In genomic region chr6:169099411-169100202, GRCh38 we compare ENCODE assay signal across 16 cellular contexts.
DNase-seq lines count a peak whose midpoint lies in the region; ATAC-seq and TF ChIP-seq lines count a peak whose summit lies in the region.
"Had no signal": no experiment of that assay in that cellular context is flagged by ENCODE, and none has a peak within 500 bp of the region (broad histone marks: within the 10 kb centered on the region; RNA-seq: fewer than 3 reads in every experiment).

No MANE protein-coding gene starts in this region.

- no peak overlapping the region for H2BK15ac ChIP-seq in H9 (ENCODE audit: low read depth, low read length)

- BruUV-seq in PC-3 (replicated peaks; lab: Mats Ljungman, UMichigan) = no TSS peak

- no peaks in the 10 kb centered on the region for H3K27me3 ChIP-seq in H9 (ENCODE audit: insufficient read depth, low read length)
- no peaks in the 10 kb centered on the region for H3K27me3 ChIP-seq in PC-3 (ENCODE audit: low read length)
- no peaks in the 10 kb centered on the region for H3K27me3 ChIP-seq in esophagus muscularis mucosa
- no peaks in the 10 kb centered on the region for H3K27me3 ChIP-seq in osteoblast (ENCODE audit: insufficient read depth, low read length)

- no CpG with 5 or more reads among the region's 5 CpGs for WGBS in H9 (ENCODE audit: extremely low coverage, insufficient read length, low lambda C conversion rate)
- WGBS in esophagus muscularis mucosa = 90% methylated on average over 5 of the region's 5 CpGs

- POLR2A ChIA-PET in PC-3 (lab: Charles Lee; ENCODE audit: unreplicated experiment) = no interaction called here

- no peaks in the 10 kb centered on the region for H3K79me1 ChIP-seq in H9 (ENCODE audit: insufficient read depth, low read depth, low read length, poor library complexity, severe bottlenecking)

- peaks cover 38 to 45% of the 10 kb centered on the region in 2 experiments for H3K4me1 Mint-ChIP-seq in H9
- H3K4me1 Mint-ChIP-seq: activated B cell treated with CpG ODN at 0.5 μM for 24 hours; activated naive CD8-positive, alpha-beta T cell treated with anti-CD3 and anti-CD28 coated beads, Interleukin-2, amount 50 U/mL, for 24 hours had no signal

- CTCF ChIA-PET in PC-3 (lab: Charles Lee) = no interaction called here

- H3K27ac ChIP-seq in H9 (ENCODE audit: insufficient read length, low read depth, low read length) = no peak overlapping the region
- H3K27ac ChIP-seq in PC-3 (ENCODE audit: low read length) = no peak overlapping the region
- H3K27ac ChIP-seq in esophagus muscularis mucosa (replicated peaks in 1 of 4) = no peak overlapping the region
- peak overlapping the region; percentile 98 for H3K27ac ChIP-seq in osteoblast (ENCODE audit: low read depth, low read length)

- H3K4me1 ChIP-seq in H9 (ENCODE audit: insufficient read depth, low read length) = no peaks in the 10 kb centered on the region
- H3K4me1 ChIP-seq in PC-3 (ENCODE audit: insufficient read depth, low read length) = 0 out of 2 replicates have a peak, but pooled peaks cover 3% of the 10 kb centered on the region
- H3K4me1 ChIP-seq in esophagus muscularis mucosa = no peaks in the 10 kb centered on the region
- peaks cover 41% of the 10 kb centered on the region for H3K4me1 ChIP-seq in osteoblast (ENCODE audit: insufficient read depth, low read length)
- H3K4me1 ChIP-seq: Caco-2 had no signal

- H4K20me1 ChIP-seq in H9 (ENCODE audit: control insufficient read depth, insufficient read depth, insufficient read length) = no peaks in the 10 kb centered on the region
- H4K20me1 ChIP-seq in PC-3 (ENCODE audit: low read length) = no peaks in the 10 kb centered on the region
- no peaks in the 10 kb centered on the region for H4K20me1 ChIP-seq in osteoblast (ENCODE audit: insufficient read depth, low read length)

- H3T11ph ChIP-seq in H9 (ENCODE audit: low read length) = no peak overlapping the region

- no peak overlapping the region for H2AFZ ChIP-seq in H9 (ENCODE audit: low read length)
- H2AFZ ChIP-seq in PC-3 (ENCODE audit: low read length) = no peak overlapping the region
- H2AFZ ChIP-seq in osteoblast (ENCODE audit: low read length) = no peak overlapping the region

- intact Hi-C loops in PC-3 (cut with micrococcal nuclease) (no loop called here), esophagus muscularis mucosa (cut with DNase I) (no loop called here)

- H3K18ac ChIP-seq in H9 (ENCODE audit: insufficient read length, low read depth, low read length) = no peak overlapping the region

- no peak overlapping the region for H3K56ac ChIP-seq in H9 (ENCODE audit: insufficient read length, low read depth, low read length)

- H3K9me3 ChIP-seq in H9 (ENCODE audit: control insufficient read depth, low read depth, low read length) = no peaks in the 10 kb centered on the region
- no peaks in the 10 kb centered on the region for H3K9me3 ChIP-seq in PC-3 (ENCODE audit: low read length)
- no peaks in the 10 kb centered on the region for H3K9me3 ChIP-seq in esophagus muscularis mucosa
- no peaks in the 10 kb centered on the region for H3K9me3 ChIP-seq in osteoblast (ENCODE audit: low read depth, low read length)
- H3K9me3 ChIP-seq: Caco-2 had no signal

- H3K23me2 ChIP-seq in H9 (ENCODE audit: insufficient read length, low read depth, low read length, poor library complexity, severe bottlenecking) = no peaks in the 10 kb centered on the region

- H3K9me3 Mint-ChIP-seq in H9 = peaks cover 9 to 38% of the 10 kb centered on the region in 2 experiments; a peak in 4 of 5 replicates
- H3K9me3 Mint-ChIP-seq: activated B cell treated with CpG ODN at 0.5 μM for 24 hours had no signal

- H3K36me3 ChIP-seq in PC-3 (ENCODE audit: low read depth, low read length) (no peaks in the 10 kb centered on the region), esophagus muscularis mucosa (no peaks in the 10 kb centered on the region), osteoblast (ENCODE audit: insufficient read depth, low read length) (no peaks in the 10 kb centered on the region)

- no peak overlapping the region for H3K14ac ChIP-seq in H9 (ENCODE audit: insufficient read depth, low read length)

- H3K9ac ChIP-seq in H9 (ENCODE audit: extremely low read depth, insufficient read length, low read length) (no peak overlapping the region), PC-3 (ENCODE audit: low read length) (no peak overlapping the region)

- no peak overlapping the region for H4K91ac ChIP-seq in H9 (ENCODE audit: insufficient read length, low read depth, low read length)

- no peak overlapping the region for H3K4me2 ChIP-seq in H9 (ENCODE audit: insufficient read depth, insufficient read length, low read length)
- H3K4me2 ChIP-seq in PC-3 (ENCODE audit: low read length) = no peak overlapping the region
- no peak overlapping the region for H3K4me2 ChIP-seq in osteoblast (ENCODE audit: insufficient read depth, low read length)

- H4K8ac ChIP-seq in H9 (replicated peaks; ENCODE audit: insufficient read length, low read depth, low read length) = no peak overlapping the region

- no peaks in the 10 kb centered on the region for H3K9me2 ChIP-seq in PC-3 (replicated peaks; ENCODE audit: low read length)

- no peak for TF ChIP-seq EP300 in esophagus muscularis mucosa (IDR thresholded peaks at IDR 0.05)

- H3K4me3 ChIP-seq in PC-3 (ENCODE audit: low read length) = no peak overlapping the region
- H3K4me3 ChIP-seq in esophagus muscularis mucosa = no peak overlapping the region
- no peak overlapping the region for H3K4me3 ChIP-seq in osteoblast (ENCODE audit: insufficient read depth, low read length)

- no peak overlapping the region for H2BK120ac ChIP-seq in H9 (ENCODE audit: low read depth, low read length, poor library complexity, severe bottlenecking)

- no peak overlapping the region for H4K5ac ChIP-seq in H9 (ENCODE audit: insufficient read length, low read depth, low read length)

- H2BK12ac ChIP-seq in H9 (ENCODE audit: insufficient read length, low read depth, low read length) = no peak overlapping the region

- TF ChIP-seq CTCF in H9 (conservative IDR thresholded peaks at IDR 0.05) (peak; percentile 36; the same call in 2 of the 3 replicates), PC-3 (conservative IDR thresholded peaks at IDR 0.05; ENCODE audit: low read depth, low read length) (peak; percentile 32; the same call in 1 of the 2 replicates), esophagus muscularis mucosa (IDR thresholded peaks at IDR 0.05) (no peak), osteoblast (IDR thresholded peaks at IDR 0.05; ENCODE audit: extremely low read depth, low read depth, low read length) (no peak)

- H2AK5ac ChIP-seq in H9 (ENCODE audit: insufficient read length, low read length) = no peak overlapping the region

- no peak overlapping the region for H3K4ac ChIP-seq in H9 (ENCODE audit: low read depth, low read length)

- no peak for ATAC-seq in PC-3
- no peak for ATAC-seq in GM18498 (IDR thresholded peaks at IDR 0.05; ENCODE audit: unreplicated experiment)
- ATAC-seq in GM21529 (IDR thresholded peaks at IDR 0.05; ENCODE audit: unreplicated experiment) = no peak
- ATAC-seq: activated naive CD8-positive, alpha-beta T cell treated with anti-CD3 and anti-CD28 coated beads, Interleukin-2, amount 50 U/mL, for 24 hours had no signal

- H3K27me3 Mint-ChIP-seq in H9 (ENCODE audit: low read depth) = peaks cover 2% of the 10 kb centered on the region; the same call in 1 of the 2 replicates
- H3K27me3 Mint-ChIP-seq: activated B cell treated with CpG ODN at 0.5 μM for 24 hours, type B pancreatic cell had no signal

- H3K27ac Mint-ChIP-seq in H9 = peak overlapping the region; percentile 46 to 49 (median 49); a peak in 4 of 7 replicates
- H3K27ac Mint-ChIP-seq: activated B cell treated with CpG ODN at 0.5 μM for 24 hours; activated naive CD8-positive, alpha-beta T cell treated with anti-CD3 and anti-CD28 coated beads, Interleukin-2, amount 50 U/mL, for 24 hours; type B pancreatic cell had no signal

- no peaks in the 10 kb centered on the region for H3F3A ChIP-seq in PC-3 (ENCODE audit: low read length, unreplicated experiment)

- no peak for TF ChIP-seq POLR2A in esophagus muscularis mucosa (IDR thresholded peaks at IDR 0.05; ENCODE audit: low read depth)

- H3K36me3 Mint-ChIP-seq in H9 (ENCODE audit: insufficient read depth in 1 of 3, low read depth in 3 of 3) = peaks cover 2 to 12% (median 4%) of the 10 kb centered on the region in 3 experiments; a peak in 6 of 7 replicates
- H3K36me3 Mint-ChIP-seq: type B pancreatic cell had no signal

- no peak overlapping the region for H2BK5ac ChIP-seq in H9 (ENCODE audit: insufficient read length, low read length)

- H3K4me3 Mint-ChIP-seq in H9 = no peak overlapping the region
- H3K4me3 Mint-ChIP-seq: activated B cell treated with CpG ODN at 0.5 μM for 24 hours; activated naive CD8-positive, alpha-beta T cell treated with anti-CD3 and anti-CD28 coated beads, Interleukin-2, amount 50 U/mL, for 24 hours; type B pancreatic cell had no signal

- no peak overlapping the region for H2BK20ac ChIP-seq in H9 (ENCODE audit: low read depth, low read length, poor library complexity, severe bottlenecking)

- no peaks in the 10 kb centered on the region for H3K79me2 ChIP-seq in H9 (ENCODE audit: insufficient read depth, low read length)
- no peaks in the 10 kb centered on the region for H3K79me2 ChIP-seq in PC-3 (ENCODE audit: low read length)
- H3K79me2 ChIP-seq in osteoblast (ENCODE audit: insufficient read depth, low read length) = no peaks in the 10 kb centered on the region

- no peak overlapping the region for H3K23ac ChIP-seq in H9 (ENCODE audit: insufficient read length, low read depth, low read length)

- DNase-seq in H9 (peak; percentile 33), PC-3 (peak; percentile 29), esophagus muscularis mucosa (ENCODE audit: extremely low spot score) (peak; percentile 68), osteoblast (ENCODE audit: insufficient read length, low spot score, missing footprints) (no peak), midbrain (lab: John Stamatoyannopoulos, UW) (no peak)
- DNase-seq: activated B cell treated with CpG ODN at 0.5 μM for 24 hours; activated naive CD8-positive, alpha-beta T cell treated with anti-CD3 and anti-CD28 coated beads, Interleukin-2, amount 50 U/mL, for 24 hours; Caco-2; effector CD4-positive, alpha-beta T cell; head of caudate nucleus; NCI-H1436 treated with DMSO at 0.1 percent for 48 hours; occipital lobe; stimulated activated CD4-positive, alpha-beta T cell treated with anti-CD3 and anti-CD28 coated beads, Interleukin-15, amount 100 ng/mL, for 24 hours had no signal

Comparison
In these comparisons a context has a peak if more than half of its experiments do, and no peak if none do; other contexts are left out.
1. DNase-seq: peak in H9 (single experiment), PC-3 (single experiment) and esophagus muscularis mucosa (single experiment); none in osteoblast (single experiment) and midbrain (single experiment).
2. CTCF ChIP-seq: peak in H9 (single experiment) and PC-3 (single experiment); none in esophagus muscularis mucosa (0 of 3) and osteoblast (single experiment).